In the genomic region with DNA sequence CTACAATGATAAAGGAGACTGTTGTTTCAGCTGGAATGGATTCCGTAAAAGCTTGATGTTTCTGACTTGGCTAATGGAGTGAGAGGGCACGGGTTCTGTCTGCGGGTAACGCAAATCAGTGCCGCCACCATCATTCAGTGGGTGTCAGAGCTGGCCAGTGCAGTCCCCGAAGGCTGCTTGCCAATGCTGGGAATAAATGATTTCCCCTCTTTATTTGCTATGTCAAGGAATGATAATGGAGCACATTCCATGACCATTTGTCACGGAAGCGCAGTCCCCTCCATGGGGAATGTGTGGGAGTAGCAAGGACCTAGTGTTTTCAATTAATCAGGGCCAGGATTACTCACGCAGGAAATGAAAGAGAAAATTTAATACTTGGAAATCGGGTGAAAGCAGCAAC, we compare ENCODE assay signal across 17 cellular contexts.
DNase-seq lines count a peak whose midpoint lies in the region; ATAC-seq and TF ChIP-seq lines count a peak whose summit lies in the region.
"Had no signal": no experiment of that assay in that cellular context is flagged by ENCODE, and none has a peak within 500 bp of the region (broad histone marks: within the 10 kb centered on the region; RNA-seq: fewer than 3 reads in every experiment).

No MANE protein-coding gene starts in this region.

- no peak for ATAC-seq in CD8-positive, alpha-beta T cell
- ATAC-seq: activated naive CD4-positive, alpha-beta T cell treated with anti-CD3 and anti-CD28 coated beads, Interleukin-2, amount 50 U/mL, for 72 hours had no signal

- intact Hi-C loops in CD8-positive, alpha-beta T cell (cut with DNase I, micrococcal nuclease) = no loop called here

- no peak for TF ChIP-seq CTCF in fibroblast of the aortic adventitia (IDR thresholded peaks at IDR 0.05; ENCODE audit: insufficient read depth, low read length)
- no peak for TF ChIP-seq CTCF in CD8-positive, alpha-beta T cell (IDR thresholded peaks at IDR 0.05)

- no peaks in the 10 kb centered on the region for H3K4me1 Mint-ChIP-seq in CD8-positive, alpha-beta T cell (ENCODE audit: low read depth)
- H3K4me1 Mint-ChIP-seq: CD8-positive, alpha-beta memory T cell had no signal

- CTCF ChIA-PET in CD8-positive, alpha-beta T cell (lab: Charles Lee) = no interaction called here

- no peak overlapping the region for H3K4me3 Mint-ChIP-seq in CD8-positive, alpha-beta T cell
- H3K4me3 Mint-ChIP-seq: CD8-positive, alpha-beta memory T cell; dendritic cell treated with granulocyte-macrophage colony-stimulating factor and Interleukin-4, amounts not matched to agents 40 ng/mL and 50 ng/mL, for 4 days; stimulated activated naive CD8-positive, alpha-beta T cell treated with anti-CD3 and anti-CD28 coated beads, Interleukin-15, Interleukin-2, amounts not matched to agents 100 ng/mL and 50 ng/mL, for 24 hours had no signal

- H3K4me1 ChIP-seq in CD8-positive, alpha-beta T cell (ENCODE audit: insufficient read depth, low read length) = no peaks in the 10 kb centered on the region
- H3K4me1 ChIP-seq: lower lobe of right lung had no signal

- POLR2A ChIA-PET in CD8-positive, alpha-beta T cell (lab: Charles Lee) = no interaction called here

- H3K9ac ChIP-seq in SK-N-MC (ENCODE audit: insufficient read length) = no peak overlapping the region

- H3K27ac Mint-ChIP-seq in CD8-positive, alpha-beta T cell = no peak overlapping the region
- H3K27ac Mint-ChIP-seq: activated naive CD4-positive, alpha-beta T cell treated with anti-CD3 and anti-CD28 coated beads, Interleukin-2, amount 50 U/mL, for 72 hours; CD8-positive, alpha-beta memory T cell; dendritic cell treated with granulocyte-macrophage colony-stimulating factor and Interleukin-4, amounts not matched to agents 40 ng/mL and 50 ng/mL, for 4 days; stimulated activated naive CD8-positive, alpha-beta T cell treated with anti-CD3 and anti-CD28 coated beads, Interleukin-15, Interleukin-2, amounts not matched to agents 100 ng/mL and 50 ng/mL, for 24 hours had no signal

- H3K27ac ChIP-seq in SK-N-MC = no peak overlapping the region
- H3K27ac ChIP-seq in CD8-positive, alpha-beta T cell (ENCODE audit: low read depth, low read length) = no peak overlapping the region
- H3K27ac ChIP-seq: lower lobe of right lung had no signal

- H3K36me3 ChIP-seq in SK-N-MC (ENCODE audit: insufficient read depth, low read length) = no peaks in the 10 kb centered on the region
- H3K36me3 ChIP-seq in CD8-positive, alpha-beta T cell (ENCODE audit: insufficient read depth, low read length) = no peaks in the 10 kb centered on the region
- H3K36me3 ChIP-seq: lower lobe of right lung had no signal

- H3K9me3 ChIP-seq in SK-N-MC (ENCODE audit: low read depth, low read length) = no peaks in the 10 kb centered on the region
- no peaks in the 10 kb centered on the region for H3K9me3 ChIP-seq in CD8-positive, alpha-beta T cell (ENCODE audit: low read length)
- H3K9me3 ChIP-seq: lower lobe of right lung had no signal

- H3K36me3 Mint-ChIP-seq in CD8-positive, alpha-beta T cell = no peaks in the 10 kb centered on the region
- H3K36me3 Mint-ChIP-seq: activated naive CD4-positive, alpha-beta T cell treated with anti-CD3 and anti-CD28 coated beads, Interleukin-2, amount 50 U/mL, for 72 hours; CD8-positive, alpha-beta memory T cell had no signal

- H3K4me3 ChIP-seq in SK-N-MC = no peak overlapping the region
- H3K4me3 ChIP-seq in fibroblast of the aortic adventitia (ENCODE audit: low read depth, low read length) = peak overlapping the region; percentile 17
- no peak overlapping the region for H3K4me3 ChIP-seq in CD8-positive, alpha-beta T cell (ENCODE audit: low read depth, low read length)
- H3K4me3 ChIP-seq: lower lobe of right lung had no signal

- peak; percentile 84 for DNase-seq in Caki2 (ENCODE audit: low read depth)
- DNase-seq in SK-N-MC (ENCODE audit: low read depth, low spot score) = peak; percentile 12
- DNase-seq in fibroblast of the aortic adventitia (ENCODE audit: low read depth) = peak; percentile 92
- peak; percentile 49 for DNase-seq in non-pigmented ciliary epithelial cell (ENCODE audit: low read depth)
- DNase-seq in CD8-positive, alpha-beta T cell = no peak
- DNase-seq in GDM1 (lab: John Stamatoyannopoulos, UW) = no peak
- DNase-seq in NCI-H510A (lab: John Stamatoyannopoulos, UW) = no peak
- no peak for DNase-seq in CD1c-positive myeloid dendritic cell (ENCODE audit: extremely low spot score)
- DNase-seq: CD8-positive, alpha-beta memory T cell; GOT3; lower lobe of right lung; NCI-H446 treated with DMSO at 0.1 percent for 48 hours; posterior cingulate gyrus; stimulated activated CD4-positive, alpha-beta T cell treated with anti-CD3 and anti-CD28 coated beads, Interleukin-4, amount 100 ng/mL, for 4 hours had no signal

- no peaks in the 10 kb centered on the region for H3K27me3 ChIP-seq in CD8-positive, alpha-beta T cell (ENCODE audit: insufficient read depth, low read length)

- H3K27me3 Mint-ChIP-seq in CD8-positive, alpha-beta T cell (ENCODE audit: low read depth) = no peaks in the 10 kb centered on the region
- H3K27me3 Mint-ChIP-seq: CD8-positive, alpha-beta memory T cell; dendritic cell treated with granulocyte-macrophage colony-stimulating factor and Interleukin-4, amounts not matched to agents 40 ng/mL and 50 ng/mL, for 4 days; stimulated activated naive CD8-positive, alpha-beta T cell treated with anti-CD3 and anti-CD28 coated beads, Interleukin-15, Interleukin-2, amounts not matched to agents 100 ng/mL and 50 ng/mL, for 24 hours had no signal

- in situ Hi-C loops in Caki2 (cut with HindIII; ENCODE audit: low pct_unique_long_range_greater_than_20kb, low sequenced_read_pairs) = loop anchor here (25.0 kb wide), 1 partner anchor 351 kb away; no protein-coding TSS in a partner anchor

- H3K9me3 Mint-ChIP-seq in CD8-positive, alpha-beta T cell = no peaks in the 10 kb centered on the region
- H3K9me3 Mint-ChIP-seq: dendritic cell treated with granulocyte-macrophage colony-stimulating factor and Interleukin-4, amounts not matched to agents 40 ng/mL and 50 ng/mL, for 4 days; stimulated activated naive CD8-positive, alpha-beta T cell treated with anti-CD3 and anti-CD28 coated beads, Interleukin-15, Interleukin-2, amounts not matched to agents 100 ng/mL and 50 ng/mL, for 24 hours had no signal

Comparison
In these comparisons a context has a peak if more than half of its experiments do, and no peak if none do; other contexts are left out.
1. DNase-seq: peak in Caki2 (single experiment), SK-N-MC (single experiment), fibroblast of the aortic adventitia (single experiment) and non-pigmented ciliary epithelial cell (single experiment); none in CD8-positive, alpha-beta T cell (0 of 7), GDM1 (single experiment), NCI-H510A (single experiment) and CD1c-positive myeloid dendritic cell (single experiment).